Comparison of ENCODE assay signal across 24 cellular contexts in genomic region chr11:69818243-69819108, GRCh38. TPM values are rescaled to one million over a fixed set of nuclear protein-coding genes. Genes with fewer than 3 reads are reported as not detected.
DNase-seq lines count a peak whose midpoint lies in the region; ATAC-seq and TF ChIP-seq lines count a peak whose summit lies in the region.
"Had no signal": no experiment of that assay in that cellular context is flagged by ENCODE, and none has a peak within 500 bp of the region (broad histone marks: within the 10 kb centered on the region; RNA-seq: fewer than 3 reads in every experiment).

No MANE protein-coding gene starts in this region.

- peaks cover 97% of the 10 kb centered on the region for H3K27me3 ChIP-seq in BLaER1
- peaks cover 8% of the 10 kb centered on the region; the same call in 1 of the 2 replicates for H3K27me3 ChIP-seq in HCT116 (ENCODE audit: insufficient read depth, low read length)
- H3K27me3 ChIP-seq: ovary had no signal

- H3K9ac ChIP-seq in BLaER1 (no peak overlapping the region), HCT116 (ENCODE audit: low read length) (peak overlapping the region; percentile 52; the same call in 1 of the 2 replicates)

- TF ChIP-seq CTCF in HCT116 (IDR thresholded peaks at IDR 0.05 in 2 of 3, conservative IDR thresholded peaks at IDR 0.05 in 1 of 3; ENCODE audit: borderline replicate concordance in 1 of 3, insufficient read depth in 1 of 3, low read depth in 2 of 3, low read length in 2 of 3) = no peak
- no peak for TF ChIP-seq CTCF in natural killer cell (IDR thresholded peaks at IDR 0.05)

- H3K4me1 Mint-ChIP-seq in natural killer cell = peaks cover 0 to 6% of the 10 kb centered on the region in 2 donors
- H3K4me1 Mint-ChIP-seq in activated naive CD4-positive, alpha-beta T cell treated with anti-CD3 and anti-CD28 coated beads for 36 hours (ENCODE audit: low read depth) = no peaks in the 10 kb centered on the region
- H3K4me1 Mint-ChIP-seq: activated CD4-positive, alpha-beta T cell treated with anti-CD3 and anti-CD28 coated beads, Interleukin-2, amount 10 ng/mL, durations not matched to agents 7 days and 5 days had no signal

- H3K27ac ChIP-seq in BLaER1 = no peak overlapping the region
- no peak overlapping the region for H3K27ac ChIP-seq in HCT116 (ENCODE audit: low read depth, low read length)
- no peak overlapping the region for H3K27ac ChIP-seq in mesodermal cell (ENCODE audit: low read depth, low read length, severe bottlenecking)
- H3K27ac ChIP-seq: colonic mucosa, ovary, sigmoid colon, stomach, upper lobe of left lung had no signal

- no peak for ATAC-seq in HCT116
- no peak for ATAC-seq in GM21390 (IDR thresholded peaks at IDR 0.05; ENCODE audit: unreplicated experiment)
- no peak for ATAC-seq in GM21423 (IDR thresholded peaks at IDR 0.05; ENCODE audit: unreplicated experiment)
- ATAC-seq in natural killer cell = no peak

- no peak for DNase-seq in HCT116 (ENCODE audit: low read depth, low spot score)
- DNase-seq in astrocyte of the hippocampus (ENCODE audit: low read depth, low spot score) = peak; percentile 28
- DNase-seq in natural killer cell = no peak
- no peak for DNase-seq in activated naive CD4-positive, alpha-beta T cell treated with anti-CD3 and anti-CD28 coated beads for 36 hours
- DNase-seq: activated CD4-positive, alpha-beta T cell treated with anti-CD3 and anti-CD28 coated beads, Interleukin-2, amount 10 ng/mL, durations not matched to agents 7 days and 5 days; activated naive CD4-positive, alpha-beta T cell; aorta; colonic mucosa; HCEC 1CT; hippocampal formation; NCI-H1417; NK-92 treated with Interleukin-12 subunit alpha and Interleukin-12 subunit beta, amount 100 ng/mL, for 24 hours; ovary; sigmoid colon; stimulated activated CD4-positive, alpha-beta T cell treated with anti-CD3 and anti-CD28 coated beads, Interleukin-2, amount 100 ng/mL, for 24 hours; stomach had no signal

- RAD21 ChIA-PET in HCT116 (lab: Charles Lee; ENCODE audit: low non-redundant PET in 1 of 2, low total read pairs in 2 of 2, uncharacterized antibody in 2 of 2, unreplicated experiment in 2 of 2) = no interaction called here

- peaks cover 31 to 32% of the 10 kb centered on the region in 2 donors for H3K27me3 Mint-ChIP-seq in natural killer cell (ENCODE audit: low read depth in 2 of 2)
- H3K27me3 Mint-ChIP-seq in activated naive CD4-positive, alpha-beta T cell treated with anti-CD3 and anti-CD28 coated beads for 36 hours (ENCODE audit: low read depth) = peaks cover 39% of the 10 kb centered on the region

- H3K36me3 ChIP-seq in BLaER1 = no peaks in the 10 kb centered on the region
- no peaks in the 10 kb centered on the region for H3K36me3 ChIP-seq in HCT116 (ENCODE audit: control insufficient read depth in 1 of 2, insufficient read depth in 2 of 2, low read length in 2 of 2)
- no peaks in the 10 kb centered on the region for H3K36me3 ChIP-seq in mesodermal cell (ENCODE audit: control insufficient read depth, insufficient read depth, low read length)
- H3K36me3 ChIP-seq: colonic mucosa, ovary, sigmoid colon, stomach, upper lobe of left lung had no signal

- intact Hi-C loops in HCT116 (cut with micrococcal nuclease) (no loop called here), natural killer cell (cut with micrococcal nuclease) (no loop called here)
- intact Hi-C loops in activated naive CD4-positive, alpha-beta T cell treated with anti-CD3 and anti-CD28 coated beads for 36 hours (cut with micrococcal nuclease) = no loop called here

- H3K4me3 ChIP-seq in BLaER1 = peak overlapping the region; percentile 58
- peak overlapping the region; percentile 46 to 61 for H3K4me3 ChIP-seq in HCT116 (replicated peaks in 1 of 2; ENCODE audit: low read depth in 1 of 2, low read length in 2 of 2)
- H3K4me3 ChIP-seq in mesodermal cell (ENCODE audit: extremely low read depth, insufficient read depth, low read length, poor library complexity, severe bottlenecking) = peak overlapping the region; percentile 33
- H3K4me3 ChIP-seq: colonic mucosa, ovary, sigmoid colon, upper lobe of left lung had no signal

- 1 to 2% methylated on average over 82 to 87 of the region's 98 CpGs for WGBS in mesodermal cell (ENCODE audit: insufficient coverage in 2 of 2), 2 experiments

- peaks cover 20% of the 10 kb centered on the region for H3K4me1 ChIP-seq in BLaER1
- H3K4me1 ChIP-seq in HCT116 (ENCODE audit: control insufficient read depth in 1 of 2, insufficient read depth in 2 of 2, low read length in 2 of 2) = peaks cover 3 to 19% of the 10 kb centered on the region in 2 experiments; a peak in 3 of 4 replicates
- H3K4me1 ChIP-seq in mesodermal cell (ENCODE audit: control insufficient read depth, insufficient read depth, low read length, poor library complexity, severe bottlenecking) = peaks cover 3% of the 10 kb centered on the region
- H3K4me1 ChIP-seq: colonic mucosa had no signal

- H4K20me1 ChIP-seq in BLaER1 = peaks cover 76% of the 10 kb centered on the region
- H4K20me1 ChIP-seq in HCT116 (ENCODE audit: insufficient read depth) = no peaks in the 10 kb centered on the region

- H3K9me3 ChIP-seq in BLaER1 (no peaks in the 10 kb centered on the region), HCT116 (ENCODE audit: control insufficient read depth in 1 of 2, insufficient read depth in 1 of 2, low read depth in 1 of 2, low read length in 2 of 2) (no peaks in the 10 kb centered on the region), mesodermal cell (ENCODE audit: control insufficient read depth, low read length) (no peaks in the 10 kb centered on the region)
- H3K9me3 ChIP-seq: colonic mucosa, ovary, sigmoid colon, stomach, upper lobe of left lung had no signal

- no peak for TF ChIP-seq POLR2A in HCT116 (IDR thresholded peaks at IDR 0.05; ENCODE audit: borderline replicate concordance, extremely low read depth, insufficient read depth, insufficient read length)

- BruUV-seq in HCT116 (replicated peaks; lab: Mats Ljungman, UMichigan) = no TSS peak

- H3K4me3 Mint-ChIP-seq in natural killer cell = no peak overlapping the region
- H3K4me3 Mint-ChIP-seq in activated naive CD4-positive, alpha-beta T cell treated with anti-CD3 and anti-CD28 coated beads for 36 hours = no peak overlapping the region
- H3K4me3 Mint-ChIP-seq: activated CD4-positive, alpha-beta T cell treated with anti-CD3 and anti-CD28 coated beads, Interleukin-2, amount 10 ng/mL, durations not matched to agents 7 days and 5 days had no signal

- H3K4me2 ChIP-seq in BLaER1 (peak overlapping the region; percentile 90), HCT116 (ENCODE audit: low read length) (peak overlapping the region; percentile 95)

- H3K79me2 ChIP-seq in HCT116 (ENCODE audit: insufficient read depth, low read length) = no peaks in the 10 kb centered on the region

- H3K36me3 Mint-ChIP-seq in natural killer cell = no peaks in the 10 kb centered on the region
- no peaks in the 10 kb centered on the region for H3K36me3 Mint-ChIP-seq in activated naive CD4-positive, alpha-beta T cell treated with anti-CD3 and anti-CD28 coated beads for 36 hours (ENCODE audit: low read depth)

- TF ChIP-seq RAD21 in HCT116 (IDR thresholded peaks at IDR 0.05; ENCODE audit: low read depth) = no peak

- POLR2A ChIA-PET in HCT116 (lab: Charles Lee) = interaction anchor here (0.7 to 0.9 kb wide), 2 partner anchors 8 to 240 kb away, joined by 3 read pairs; no protein-coding TSS in a partner anchor

- H3K27ac Mint-ChIP-seq in natural killer cell = no peak overlapping the region
- H3K27ac Mint-ChIP-seq in activated naive CD4-positive, alpha-beta T cell treated with anti-CD3 and anti-CD28 coated beads for 36 hours = no peak overlapping the region
- H3K27ac Mint-ChIP-seq: activated CD4-positive, alpha-beta T cell treated with anti-CD3 and anti-CD28 coated beads, Interleukin-2, amount 10 ng/mL, durations not matched to agents 7 days and 5 days had no signal

- CTCF ChIA-PET in HCT116 (lab: Charles Lee) = interaction anchor here (1.2 kb wide), 1 partner anchor 17 kb away, joined by 5 read pairs; no protein-coding TSS in a partner anchor
- CTCF ChIA-PET in activated naive CD4-positive, alpha-beta T cell treated with anti-CD3 and anti-CD28 coated beads for 36 hours (lab: Charles Lee) = no interaction called here

- H3K9me2 ChIP-seq in HCT116 (ENCODE audit: insufficient read depth) = no peaks in the 10 kb centered on the region

- no peaks in the 10 kb centered on the region for H3K9me3 Mint-ChIP-seq in natural killer cell
- H3K9me3 Mint-ChIP-seq in activated naive CD4-positive, alpha-beta T cell treated with anti-CD3 and anti-CD28 coated beads for 36 hours = no peaks in the 10 kb centered on the region
- H3K9me3 Mint-ChIP-seq: activated CD4-positive, alpha-beta T cell treated with anti-CD3 and anti-CD28 coated beads, Interleukin-2, amount 10 ng/mL, durations not matched to agents 7 days and 5 days had no signal

- no peak overlapping the region for H2AFZ ChIP-seq in HCT116 (ENCODE audit: low read depth, low read length, poor library complexity, severe bottlenecking)

TF ChIP-seq in HCT116, 20 proteins besides CTCF, POLR2A, EP300 and RAD21:
- no peak for TF ChIP-seq CBX3 (IDR thresholded peaks at IDR 0.05; ENCODE audit: low read depth)
- no peak for TF ChIP-seq SP1 (IDR thresholded peaks at IDR 0.05; ENCODE audit: low read depth)
- no peak for TF ChIP-seq MAX (IDR thresholded peaks at IDR 0.05)
TF ChIP-seq in HCT116: peak in this region for 0.

RNA-seq across cellular contexts. Expression of gene FGF3, which starts 0.7 kb away (rescaled TPM):
- total RNA-seq in HCT116 (2021; ENCODE audit: unreplicated experiment) (not detected), natural killer cell (not detected)
- 0.07 TPM in 1 of 2 replicates, not detected in the other for polyA plus RNA-seq in HCT116 (2012)
- polyA plus RNA-seq in mesodermal cell (2013, experiment 1 of 2) = 0.96 TPM
- 1.1 TPM for polyA plus RNA-seq in mesodermal cell (2013, experiment 2 of 2)
- total RNA-seq in activated naive CD4-positive, alpha-beta T cell treated with anti-CD3 and anti-CD28 coated beads for 36 hours = not detected
- total RNA-seq: activated CD4-positive, alpha-beta T cell treated with anti-CD3 and anti-CD28 coated beads, Interleukin-2, amount 10 ng/mL, durations not matched to agents 7 days and 5 days; aorta; colonic mucosa; endothelial cell of umbilical vein; left lobe of liver; LHCN-M2; ovary; sigmoid colon; stomach; upper lobe of left lung had no signal
- polyA plus RNA-seq: aorta, endothelial cell of umbilical vein, ovary, sigmoid colon, stomach had no signal

RNA-seq across cellular contexts. Expression of gene FGF4, which starts 43.3 kb away (rescaled TPM):
- total RNA-seq in HCT116 (2021; ENCODE audit: unreplicated experiment) = not detected
- polyA plus RNA-seq in HCT116 (2012) = not detected in 2 replicates
- polyA plus RNA-seq in mesodermal cell (2013, experiment 1 of 2) = 0.07 TPM
- not detected for polyA plus RNA-seq in mesodermal cell (2013, experiment 2 of 2)
- not detected for total RNA-seq in natural killer cell
- not detected for total RNA-seq in activated naive CD4-positive, alpha-beta T cell treated with anti-CD3 and anti-CD28 coated beads for 36 hours
- total RNA-seq: activated CD4-positive, alpha-beta T cell treated with anti-CD3 and anti-CD28 coated beads, Interleukin-2, amount 10 ng/mL, durations not matched to agents 7 days and 5 days; aorta; colonic mucosa; endothelial cell of umbilical vein; left lobe of liver; LHCN-M2; ovary; sigmoid colon; stomach; upper lobe of left lung had no signal
- polyA plus RNA-seq: endothelial cell of umbilical vein, ovary, sigmoid colon, stomach had no signal
